In genomic region chr5:83720805-83721431, GRCh38 we compare ENCODE assay signal across 10 cellular contexts. TPM values are rescaled to one million over a fixed set of nuclear protein-coding genes. Genes with fewer than 3 reads are reported as not detected.
DNase-seq lines count a peak whose midpoint lies in the region; ATAC-seq, FAIRE-seq and TF ChIP-seq lines count a peak whose summit lies in the region.
"Had no signal": no experiment of that assay in that cellular context is flagged by ENCODE, and none has a peak within 500 bp of the region (broad histone marks: within the 10 kb centered on the region; RNA-seq: fewer than 3 reads in every experiment).

TSS of gene HAPLN1 (minus strand) at chr5:83720855. CDS start at chr5:83673523, 47,332 bp downstream.

- no peak for TF ChIP-seq RAD21 in HepG2 (CRISPR knock-in tag; IDR thresholded peaks at IDR 0.05)

- no peaks in the 10 kb centered on the region for H4K20me1 ChIP-seq in HepG2 (ENCODE audit: insufficient read depth, low read length)

- no peak for DNase-seq in HepG2 (ENCODE audit: low spot score)
- no peak for DNase-seq in right lobe of liver
- peak; percentile 34 for DNase-seq in colonic mucosa
- no peak for DNase-seq in mesothelial cell of epicardium (ENCODE audit: low spot score in 2 of 2, unreplicated experiment in 2 of 2)
- DNase-seq in vagina (ENCODE audit: extremely low spot score in 2 of 2): no peak
- DNase-seq in AG08396 (ENCODE audit: low spot score): no peak
- DNase-seq: activated naive CD4-positive, alpha-beta T cell treated with anti-CD3 and anti-CD28 coated beads, Interleukin-2, amount 50 U/mL, for 16 hours; NK-92 treated with Interleukin-12 subunit alpha and Interleukin-12 subunit beta, amount 100 ng/mL, for 24 hours had no signal

- 31% methylated on average over 13 of the region's 17 CpGs for WGBS in HepG2 (ENCODE audit: low lambda C conversion rate)
- WGBS in right lobe of liver (ENCODE audit: insufficient coverage, low coverage, low lambda C conversion rate, missing lambda C conversion rate): 31% methylated on average over 14 of the region's 17 CpGs

- H3K4me1 ChIP-seq in HepG2 (ENCODE audit: insufficient read depth, low read length) (peaks cover 41% of the 10 kb centered on the region), right lobe of liver (no peaks in the 10 kb centered on the region), colonic mucosa (no peaks in the 10 kb centered on the region), vagina (peaks cover 15% of the 10 kb centered on the region)

- no peaks in the 10 kb centered on the region for H3K9me3 Mint-ChIP-seq in mesothelial cell of epicardium

- peaks cover 50% of the 10 kb centered on the region for H3K4me1 Mint-ChIP-seq in mesothelial cell of epicardium

- POLR2A ChIA-PET in HepG2 (lab: Yijun Ruan, JAX): no interaction called here

- intact Hi-C loops in HepG2 (cut with micrococcal nuclease; ENCODE audit: unreplicated experiment): loop anchor here (5.0 kb wide), 1 partner anchor 56 kb away; no protein-coding TSS in a partner anchor
- intact Hi-C loops in right lobe of liver (cut with DNase I): no loop called here
- intact Hi-C loops in colonic mucosa (cut with DNase I): loop anchor here (5.0 to 10.0 kb wide), 3 partner anchors 204 to 661 kb away; partner anchors contain the start of gene EDIL3
- intact Hi-C loops in vagina (cut with DNase I): no loop called here

- H3K9me3 ChIP-seq in HepG2 (ENCODE audit: low read length): no peaks in the 10 kb centered on the region
- no peaks in the 10 kb centered on the region for H3K9me3 ChIP-seq in right lobe of liver
- H3K9me3 ChIP-seq in colonic mucosa: no peaks in the 10 kb centered on the region
- no peaks in the 10 kb centered on the region for H3K9me3 ChIP-seq in vagina

- no peak within 1 kb of the TSS for H3K27ac ChIP-seq in HepG2 (ENCODE audit: extremely low read length, insufficient read depth, low read length)
- no peak within 1 kb of the TSS for H3K27ac ChIP-seq in right lobe of liver
- H3K27ac ChIP-seq in colonic mucosa: peak within 1 kb of the TSS; percentile 80
- no peak within 1 kb of the TSS for H3K27ac ChIP-seq in vagina

- no TSS peak for BruUV-seq in HepG2 (replicated peaks; lab: Mats Ljungman, UMichigan)

- FAIRE-seq in HepG2 (lab: Jason Lieb, UNC): no peak

- H3K4me2 ChIP-seq in HepG2 (ENCODE audit: low read depth, low read length): peak within 1 kb of the TSS; percentile 86

- H3K27me3 Mint-ChIP-seq in mesothelial cell of epicardium (ENCODE audit: low read depth): peaks cover 7% of the 10 kb centered on the region

- H3K36me3 Mint-ChIP-seq in mesothelial cell of epicardium: no peaks in the 10 kb centered on the region

- TF ChIP-seq CTCF in HepG2 (CRISPR knock-in tag; IDR thresholded peaks at IDR 0.05) (no peak), right lobe of liver (IDR thresholded peaks at IDR 0.05) (no peak), colonic mucosa (IDR thresholded peaks at IDR 0.05) (no peak), mesothelial cell of epicardium (IDR thresholded peaks at IDR 0.05; ENCODE audit: unreplicated experiment) (no peak), vagina (IDR thresholded peaks at IDR 0.05) (no peak)

- H2AFZ ChIP-seq in HepG2 (ENCODE audit: low read length): no peak within 1 kb of the TSS

- ATAC-seq in HepG2 (no peak), right lobe of liver (no peak), GM21619 (IDR thresholded peaks at IDR 0.05; ENCODE audit: unreplicated experiment) (no peak), GM18861 (IDR thresholded peaks at IDR 0.05; ENCODE audit: unreplicated experiment) (no peak)

- no peaks in the 10 kb centered on the region for H3K79me2 ChIP-seq in HepG2 (ENCODE audit: insufficient read depth, low read length)

- H3K36me3 ChIP-seq in HepG2 (replicated peaks in 1 of 2; ENCODE audit: control insufficient read depth in 1 of 2, insufficient read depth in 2 of 2, low read length in 2 of 2): no peaks in the 10 kb centered on the region
- no peaks in the 10 kb centered on the region for H3K36me3 ChIP-seq in right lobe of liver
- no peaks in the 10 kb centered on the region for H3K36me3 ChIP-seq in colonic mucosa
- no peaks in the 10 kb centered on the region for H3K36me3 ChIP-seq in vagina

- peak within 1 kb of the TSS; percentile 89 for H3K4me3 Mint-ChIP-seq in mesothelial cell of epicardium

- H3K9ac ChIP-seq in HepG2 (ENCODE audit: insufficient read depth, low read depth, low read length) (no peak within 1 kb of the TSS), colonic mucosa (ENCODE audit: low read depth in 2 of 2, low read length in 2 of 2) (peak within 1 kb of the TSS in 1 of 2 donors; percentile 57)

- H3K27me3 ChIP-seq in HepG2 (ENCODE audit: control insufficient read depth in 1 of 2, insufficient read depth in 2 of 2, low read length in 2 of 2): peaks cover 7 to 21% of the 10 kb centered on the region in 2 experiments
- H3K27me3 ChIP-seq in right lobe of liver: no peaks in the 10 kb centered on the region
- no peaks in the 10 kb centered on the region for H3K27me3 ChIP-seq in colonic mucosa
- no peaks in the 10 kb centered on the region for H3K27me3 ChIP-seq in vagina

- TF ChIP-seq POLR2A in HepG2 (IDR thresholded peaks at IDR 0.05; ENCODE audit: insufficient read depth in 1 of 2, low read depth in 2 of 2, low read length in 2 of 2) (no peak), right lobe of liver (IDR thresholded peaks at IDR 0.05) (no peak), vagina (IDR thresholded peaks at IDR 0.05) (no peak)

- CTCF ChIA-PET in HepG2 (lab: Yijun Ruan, JAX; ENCODE audit: low intra/inter-chr PET ratio, low total read pairs): no interaction called here

- in situ Hi-C loops in HepG2 (cut with HindIII; ENCODE audit: extremely low pct_ligation_motif_present, low pct_unique_long_range_greater_than_20kb): loop anchor here (5.0 to 25.0 kb wide), 3 partner anchors 366 to 1316 kb away; no protein-coding TSS in a partner anchor

- H3K4me3 ChIP-seq in HepG2 (replicated peaks in 1 of 3; ENCODE audit: insufficient read depth in 1 of 3, low read depth in 2 of 3, low read length in 3 of 3): 0 out of 6 replicates have a peak within 1 kb of the TSS, but pooled peaks of 2 of the 3 experiments have one; percentile 56 to 82
- H3K4me3 ChIP-seq in right lobe of liver: no peak within 1 kb of the TSS
- peak within 1 kb of the TSS; percentile 55 for H3K4me3 ChIP-seq in colonic mucosa
- peak within 1 kb of the TSS; percentile 44 to 64 for H3K4me3 ChIP-seq in vagina

- TF ChIP-seq EP300 in HepG2 (IDR thresholded peaks at IDR 0.05; ENCODE audit: low read depth in 2 of 2, low read length in 2 of 2) (no peak), HepG2 (CRISPR knock-in tag; IDR thresholded peaks at IDR 0.05; ENCODE audit: borderline replicate concordance) (no peak)

- peak within 1 kb of the TSS; percentile 79 for H3K27ac Mint-ChIP-seq in mesothelial cell of epicardium

TF ChIP-seq in HepG2, 621 proteins besides CTCF, POLR2A, EP300 and RAD21 (continues in another document):
- TF ChIP-seq ZSCAN5A (CRISPR knock-in tag; IDR thresholded peaks at IDR 0.05; ENCODE audit: borderline replicate concordance) (no peak), JUN (CRISPR knock-in tag; IDR thresholded peaks at IDR 0.05) (no peak), ZBTB44 (CRISPR knock-in tag; IDR thresholded peaks at IDR 0.05) (no peak)

RNA-seq across cellular contexts. Expression of gene HAPLN1, which starts in this region (rescaled TPM):
- total RNA-seq in HepG2 (2016; rRNA removed; fragmentation: Illumina TruSeq; extraction: Trizol) (not detected in 2 replicates), right lobe of liver (under 1 TPM in 1 of 6 experiments, not detected in 5; 0.16 TPM), colonic mucosa (1 to 10 TPM; 3.8 to 5.9 TPM), mesothelial cell of epicardium (1.4 to 2.8 TPM (median 1.9 TPM) in 3 replicates), vagina (not detected)
- not detected in 2 replicates for total RNA-seq in HepG2 (2016; cell fraction: cytosol; rRNA removed; fragmentation: Illumina TruSeq; extraction: Trizol; ENCODE audit: low read depth)
- not detected in 2 replicates for total RNA-seq in HepG2 (2016; cell fraction: insoluble cytoplasmic fraction; rRNA removed; fragmentation: Illumina TruSeq; extraction: Trizol)
- total RNA-seq in HepG2 (2016; cell fraction: membrane; rRNA removed; fragmentation: Illumina TruSeq; extraction: Trizol): not detected in 2 replicates
- total RNA-seq in HepG2 (2016; cell fraction: nucleus; rRNA removed; fragmentation: Illumina TruSeq; extraction: Trizol): not detected in 2 replicates
- polyA plus RNA-seq in HepG2 (2011; rRNA removed): not detected in 2 replicates
- not detected in 2 replicates for polyA plus RNA-seq in HepG2 (2011; cell fraction: cytosol; rRNA removed)
- polyA plus RNA-seq in HepG2 (2011; cell fraction: nucleus; rRNA removed): not detected in 2 replicates
- not detected in 2 replicates for polyA plus RNA-seq in HepG2 (2012)
- not detected in 2 replicates for polyA plus RNA-seq in HepG2 (2016; cell fraction: cytosol; fragmentation: Illumina TruSeq; extraction: Trizol; ENCODE audit: low read depth)
- polyA plus RNA-seq in HepG2 (2016; cell fraction: insoluble cytoplasmic fraction; fragmentation: Illumina TruSeq; extraction: Trizol; ENCODE audit: low read depth): not detected in 2 replicates
- polyA plus RNA-seq in HepG2 (2016; cell fraction: membrane; fragmentation: Illumina TruSeq; extraction: Trizol; ENCODE audit: low read depth): not detected in 2 replicates
- polyA plus RNA-seq in HepG2 (2016; cell fraction: nucleus; fragmentation: Illumina TruSeq; extraction: Trizol; ENCODE audit: insufficient read depth, low read depth): not detected in 2 replicates
- polyA minus RNA-seq in HepG2 (2011; rRNA and poly(A)+ RNA removed; ENCODE audit: low replicate concordance): not detected in 2 replicates
- not detected in 2 replicates for polyA minus RNA-seq in HepG2 (2011; cell fraction: cytosol; rRNA and poly(A)+ RNA removed)
- polyA minus RNA-seq in HepG2 (2011; cell fraction: nucleus; rRNA and poly(A)+ RNA removed): not detected in 2 replicates

Comparison
In these comparisons a context has a peak if more than half of its experiments do, and no peak if none do; other contexts are left out.
1. H3K4me3 ChIP-seq: peak in HepG2 (2 of 3), colonic mucosa (single experiment) and vagina (2 of 2); none in right lobe of liver (0 of 3).
2. intact Hi-C loops: an anchor here in HepG2 (5.0 kb wide) and colonic mucosa (5.0 to 10.0 kb wide); none called in right lobe of liver and vagina.